8 cellular contexts compared by ENCODE assay signal in genomic region chr22:17120711-17121234, GRCh38. TPM values are rescaled to one million over a fixed set of nuclear protein-coding genes. Genes with fewer than 3 reads are reported as not detected.
DNase-seq lines count a peak whose midpoint lies in the region; ATAC-seq and TF ChIP-seq lines count a peak whose summit lies in the region.

No MANE protein-coding gene starts in this region.

- H3K4me1 Mint-ChIP-seq in T-helper 17 cell, result peaks cover 34% of the 10 kb centered on the region

- H3K4me1 ChIP-seq in foreskin keratinocyte (no peaks in the 10 kb centered on the region), gastrocnemius medialis (peaks cover 12% of the 10 kb centered on the region in 2 donors)

- peak overlapping the region; percentile 56 to 67 (median 60) for H3K4me3 ChIP-seq in gastrocnemius medialis

- H3K27me3 ChIP-seq in foreskin keratinocyte, result peaks cover 69% of the 10 kb centered on the region
- no peaks in the 10 kb centered on the region for H3K27me3 ChIP-seq in gastrocnemius medialis

- intact Hi-C loops in gastrocnemius medialis (cut with DNase I; ENCODE audit: low total_unique reads), result loop anchor here (1.0 to 5.0 kb wide), 2 partner anchors 37 to 51 kb away; partner anchors contain the start of gene HDHD5

- H3K36me3 Mint-ChIP-seq in T-helper 17 cell (ENCODE audit: low read depth), result no peaks in the 10 kb centered on the region

- peaks cover 10% of the 10 kb centered on the region for H3K27me3 Mint-ChIP-seq in T-helper 17 cell

- in situ Hi-C loops in gastrocnemius medialis (cut with MboI; ENCODE audit: low sequenced_read_pairs in 4 of 4), result no loop called here

- H3K27ac Mint-ChIP-seq in T-helper 17 cell, result no peak overlapping the region

- TF ChIP-seq POLR2A in gastrocnemius medialis (IDR thresholded peaks at IDR 0.05), result no peak

- peak; percentile 41 for ATAC-seq in T-helper 17 cell
- peak; percentile 15 for ATAC-seq in foreskin keratinocyte
- ATAC-seq in gastrocnemius medialis, result peak; percentile 23 to 34
- ATAC-seq in HG03439 (IDR thresholded peaks at IDR 0.05; ENCODE audit: unreplicated experiment), result no peak

- H3K27ac ChIP-seq in foreskin keratinocyte (no peak overlapping the region), gastrocnemius medialis (peak overlapping the region; percentile 24 to 51 (median 32))

- H3K4me3 Mint-ChIP-seq in T-helper 17 cell, result no peak overlapping the region

- DNase-seq in NCI-H82 (lab: John Stamatoyannopoulos, UW), result peak; percentile 53
- no peak for DNase-seq in NCI-H82 treated with DMSO at 0.1 percent for 48 hours (lab: John Stamatoyannopoulos, UW; ENCODE audit: unreplicated experiment)
- DNase-seq in T-helper 17 cell, result peak in 1 of 3 donors; percentile 21
- no peak for DNase-seq in foreskin keratinocyte
- DNase-seq in gastrocnemius medialis, result no peak
- DNase-seq in A172 (ENCODE audit: low spot score), result no peak
- no peak for DNase-seq in NCI-H2107 (lab: John Stamatoyannopoulos, UW)

- H3K9me3 ChIP-seq in T-helper 17 cell (ENCODE audit: control insufficient read depth, low read length, poor library complexity, severe bottlenecking) (no peaks in the 10 kb centered on the region), gastrocnemius medialis (no peaks in the 10 kb centered on the region)

- TF ChIP-seq CTCF in foreskin keratinocyte (conservative IDR thresholded peaks at IDR 0.05) (no peak), gastrocnemius medialis (IDR thresholded peaks at IDR 0.05 in 4 of 5, conservative IDR thresholded peaks at IDR 0.05 in 1 of 5) (no peak)

- H3K36me3 ChIP-seq in gastrocnemius medialis, result no peaks in the 10 kb centered on the region

RNA-seq across cellular contexts. Expression of gene TMEM121B, which starts 0.4 kb away (rescaled TPM):
- total RNA-seq in T-helper 17 cell (under 1 TPM in 1 of 2 donors, not detected in 1; 0.20 TPM), foreskin keratinocyte (0.03 and 0.04 TPM in 2 replicates), gastrocnemius medialis (under 1 TPM; 0.17 to 0.29 (median 0.24) TPM)
- polyA plus RNA-seq in foreskin keratinocyte, result 0.01 TPM in 2 replicates
- total RNA-seq in A172 (2014; rRNA removed; shearing (Covaris generic)), result 0.05 and 0.24 TPM in 2 replicates

RNA-seq across cellular contexts. Expression of gene IL17RA, which starts 36.0 kb away (rescaled TPM):
- total RNA-seq in T-helper 17 cell (10 to 100 TPM; 26.2 to 31.0 TPM), foreskin keratinocyte (8.5 and 9.1 TPM in 2 replicates), gastrocnemius medialis (1 to 10 TPM; 1.4 to 3.9 (median 3.6) TPM)
- 4.1 and 5.6 TPM in 2 replicates for polyA plus RNA-seq in foreskin keratinocyte
- 4.7 and 5.2 TPM in 2 replicates for total RNA-seq in A172 (2014; rRNA removed; shearing (Covaris generic))

RNA-seq across cellular contexts. Expression of gene HDHD5, which starts 38.3 kb away (rescaled TPM):
- total RNA-seq in T-helper 17 cell (10 to 100 TPM; 16.7 to 17.4 TPM), foreskin keratinocyte (39.7 and 42.6 TPM in 2 replicates), gastrocnemius medialis (10 to 100 TPM; 32.0 to 38.5 (median 35.1) TPM)
- polyA plus RNA-seq in foreskin keratinocyte, result 45.6 and 49.7 TPM in 2 replicates
- total RNA-seq in A172 (2014; rRNA removed; shearing (Covaris generic)), result 24.7 and 29.2 TPM in 2 replicates
